Comparison of ENCODE assay signal across 1 cellular context in genomic region chr6:30721198-30722024, GRCh38.
TF ChIP-seq lines count a peak whose summit lies in the region.

No MANE protein-coding gene starts in this region.

TF ChIP-seq in WTC11, 78 proteins besides CTCF, POLR2A, EP300 and RAD21 (continued from another document):
- TF ChIP-seq FOXP4 (CRISPR knock-in tag; IDR thresholded peaks at IDR 0.05) (no peak), ETV6 (CRISPR knock-in tag; IDR thresholded peaks at IDR 0.05) (peak; percentile 17; the same call in 1 of the 2 replicates), ELF4 (CRISPR knock-in tag; IDR thresholded peaks at IDR 0.05; ENCODE audit: low read depth) (no peak), RORB (CRISPR knock-in tag; IDR thresholded peaks at IDR 0.05) (no peak), TP53 (CRISPR knock-in tag; IDR thresholded peaks at IDR 0.05) (peak; percentile 12; the same call in 1 of the 2 replicates), HMGA2 (CRISPR knock-in tag; IDR thresholded peaks at IDR 0.05) (0 out of 2 replicates have a peak, but pooled peaks have one; percentile 44)
